In the genomic region with DNA sequence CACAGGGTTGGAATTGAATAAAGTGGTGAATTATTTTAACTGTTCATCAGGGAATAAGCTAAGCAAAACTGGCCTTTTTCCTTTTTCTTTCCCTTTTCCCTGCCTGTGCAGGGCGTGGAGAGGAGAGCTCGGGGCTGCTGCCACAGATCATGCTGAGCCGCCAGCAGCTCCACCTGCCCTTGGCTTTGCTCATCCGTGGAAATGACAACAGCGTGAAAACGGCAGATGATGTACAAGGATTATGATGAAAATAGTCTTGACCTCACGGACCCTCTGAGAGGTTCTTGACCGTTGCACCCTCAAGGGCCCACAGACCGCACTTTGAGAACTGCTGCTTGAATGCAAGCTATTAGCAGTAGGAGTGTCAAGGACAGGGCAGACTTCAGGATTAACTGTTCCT, we compare ENCODE assay signal across 34 cellular contexts. TPM values are rescaled to one million over a fixed set of nuclear protein-coding genes. Genes with fewer than 3 reads are reported as not detected.
DNase-seq lines count a peak whose midpoint lies in the region; ATAC-seq and TF ChIP-seq lines count a peak whose summit lies in the region.
"Had no signal": no experiment of that assay in that cellular context is flagged by ENCODE, and none has a peak within 500 bp of the region (broad histone marks: within the 10 kb centered on the region; RNA-seq: fewer than 3 reads in every experiment).

No MANE protein-coding gene starts in this region.

- no peak for TF ChIP-seq CTCF in gastroesophageal sphincter (IDR thresholded peaks at IDR 0.05)
- TF ChIP-seq CTCF in sigmoid colon (IDR thresholded peaks at IDR 0.05), result no peak

- H3K36me3 ChIP-seq in gastroesophageal sphincter (peaks cover 0 to 16% of the 10 kb centered on the region in 2 donors), sigmoid colon (peaks cover 0 to 5% (median 0%) of the 10 kb centered on the region in 4 donors)
- H3K36me3 ChIP-seq: uterus had no signal

- no peak for DNase-seq in activated CD4-positive, alpha-beta T cell treated with anti-CD3 and anti-CD28 coated beads for 36 hours
- no peak for DNase-seq in activated CD4-positive, alpha-beta T cell treated with anti-CD3 and anti-CD28 coated beads for 4 hours
- DNase-seq in DMS53 treated with DMSO at 0.1 percent for 48 hours (lab: John Stamatoyannopoulos, UW; ENCODE audit: unreplicated experiment), result peak; percentile 48
- DNase-seq in sigmoid colon, result peak; percentile 62
- no peak for DNase-seq in iPS-NIHi7 (ENCODE audit: extremely low spot score)
- no peak for DNase-seq in T-helper 9 cell
- no peak for DNase-seq in activated gamma-delta T cell treated with Interleukin-2 at 50 U/mL for 16 hours
- DNase-seq: activated CD4-positive, alpha-beta T cell treated with anti-CD3 and anti-CD28 coated beads for 48 hours; activated CD8-positive, alpha-beta memory T cell treated with anti-CD3 and anti-CD28 coated beads for 24 hours; activated T-cell treated with anti-CD3 and anti-CD28 coated beads for 4 hours; AML-193; central memory CD4-positive, alpha-beta T cell; foreskin fibroblast; heart left ventricle; kidney glomerular epithelial cell; NCI-H1048; NCI-H2171 treated with DMSO at 0.1 percent for 48 hours; NCI-H524 treated with DMSO at 0.1 percent for 48 hours; pancreas; retina; SHP77 treated with DMSO at 0.1 percent for 48 hours; stimulated activated CD8-positive, alpha-beta memory T cell treated with anti-CD3 and anti-CD28 coated beads, Interleukin-4, amount 100 ng/mL, for 48 hours; stimulated activated naive CD8-positive, alpha-beta T cell treated with anti-CD3 and anti-CD28 coated beads, Interleukin-15, amount 100 ng/mL, for 72 hours; uterus had no signal

- H3K27me3 ChIP-seq in gastroesophageal sphincter (no peaks in the 10 kb centered on the region), sigmoid colon (no peaks in the 10 kb centered on the region)
- H3K27me3 ChIP-seq: heart left ventricle, pancreas, uterus had no signal

- no peak overlapping the region for H3K4me3 Mint-ChIP-seq in activated CD4-positive, alpha-beta T cell treated with anti-CD3 and anti-CD28 coated beads for 36 hours
- H3K4me3 Mint-ChIP-seq: dendritic cell treated with granulocyte-macrophage colony-stimulating factor and Interleukin-4, amounts not matched to agents 40 ng/mL and 50 ng/mL, for 4 days; nephron; stimulated activated naive CD8-positive, alpha-beta T cell treated with anti-CD3 and anti-CD28 coated beads, Interleukin-15, amount 100 ng/mL, for 72 hours; T-helper 2 cell treated with Interferon-gamma antibody and Interleukin-4, amounts not matched to agents 5 μg/mL and 100 μg/mL, for 36 hours had no signal

- H3K36me3 Mint-ChIP-seq in activated CD4-positive, alpha-beta T cell treated with anti-CD3 and anti-CD28 coated beads for 36 hours (ENCODE audit: low read depth), result peaks cover 57% of the 10 kb centered on the region

- TF ChIP-seq EP300 in gastroesophageal sphincter (IDR thresholded peaks at IDR 0.05), result no peak
- TF ChIP-seq EP300 in sigmoid colon (IDR thresholded peaks at IDR 0.05), result no peak

- H3K4me1 ChIP-seq in gastroesophageal sphincter, result peaks cover 0 to 64% (median 12%) of the 10 kb centered on the region in 3 donors
- peaks cover 0 to 48% (median 20%) of the 10 kb centered on the region in 4 donors for H3K4me1 ChIP-seq in sigmoid colon
- H3K4me1 ChIP-seq: uterus had no signal

- peaks cover 79% of the 10 kb centered on the region for H3K4me1 Mint-ChIP-seq in activated CD4-positive, alpha-beta T cell treated with anti-CD3 and anti-CD28 coated beads for 36 hours

- H3K27ac ChIP-seq in gastroesophageal sphincter, result peak overlapping the region in 1 of 4 donors; percentile 17
- no peak overlapping the region for H3K27ac ChIP-seq in sigmoid colon
- H3K27ac ChIP-seq: A549, pancreas, uterus had no signal

- peak overlapping the region; percentile 6 for H3K27ac Mint-ChIP-seq in activated CD4-positive, alpha-beta T cell treated with anti-CD3 and anti-CD28 coated beads for 36 hours
- H3K27ac Mint-ChIP-seq: activated T-helper 2 cell treated with anti-CD3 and anti-CD28 coated beads, Interferon-gamma antibody, Interleukin-2, Interleukin-4, amounts not matched to agents 10 μg/mL and 5 μg/mL and 100 μg/mL, durations not matched to agents 14 hours and 24 hours and 36 hours; dendritic cell treated with granulocyte-macrophage colony-stimulating factor and Interleukin-4, amounts not matched to agents 40 ng/mL and 50 ng/mL, for 4 days; nephron; stimulated activated naive CD8-positive, alpha-beta T cell treated with anti-CD3 and anti-CD28 coated beads, Interleukin-15, amount 100 ng/mL, for 72 hours; T-helper 2 cell treated with Interferon-gamma antibody and Interleukin-4, amounts not matched to agents 5 μg/mL and 100 μg/mL, for 36 hours had no signal

- TF ChIP-seq POLR2A in gastroesophageal sphincter (IDR thresholded peaks at IDR 0.05), result no peak
- no peak for TF ChIP-seq POLR2A in sigmoid colon (IDR thresholded peaks at IDR 0.05)

- no peak overlapping the region for H3K4me3 ChIP-seq in gastroesophageal sphincter
- no peak overlapping the region for H3K4me3 ChIP-seq in sigmoid colon
- H3K4me3 ChIP-seq: A549, heart left ventricle, lung, pancreas, uterus had no signal

- WGBS in gastroesophageal sphincter (ENCODE audit: low coverage in 1 of 2), 2 donors, result 61 to 88% methylated on average over 4 to 8 of the region's 9 CpGs
- 79 to 81% methylated on average over 9 of the region's 9 CpGs for WGBS in sigmoid colon, 2 donors

- peaks cover 2% of the 10 kb centered on the region for H3K9me3 Mint-ChIP-seq in activated CD4-positive, alpha-beta T cell treated with anti-CD3 and anti-CD28 coated beads for 36 hours (ENCODE audit: low read depth)
- H3K9me3 Mint-ChIP-seq: CD8-positive, alpha-beta memory T cell; nephron; T-helper 2 cell treated with Interferon-gamma antibody and Interleukin-4, amounts not matched to agents 5 μg/mL and 100 μg/mL, for 36 hours had no signal

- no peak for ATAC-seq in activated CD4-positive, alpha-beta T cell treated with anti-CD3 and anti-CD28 coated beads for 36 hours
- peak; percentile 43 for ATAC-seq in gastroesophageal sphincter
- ATAC-seq: A549; esophagus mucosa; Panc1; pancreas; stimulated activated naive CD8-positive, alpha-beta T cell treated with anti-CD3 and anti-CD28 coated beads, Interleukin-15, amount 100 ng/mL, for 72 hours had no signal

- H3K27me3 Mint-ChIP-seq in activated CD4-positive, alpha-beta T cell treated with anti-CD3 and anti-CD28 coated beads for 36 hours, result no peaks in the 10 kb centered on the region
- H3K27me3 Mint-ChIP-seq: dendritic cell treated with granulocyte-macrophage colony-stimulating factor and Interleukin-4, amounts not matched to agents 40 ng/mL and 50 ng/mL, for 4 days; stimulated activated naive CD8-positive, alpha-beta T cell treated with anti-CD3 and anti-CD28 coated beads, Interleukin-15, amount 100 ng/mL, for 72 hours had no signal

- H3K9me3 ChIP-seq in gastroesophageal sphincter (no peaks in the 10 kb centered on the region), sigmoid colon (no peaks in the 10 kb centered on the region)
- H3K9me3 ChIP-seq: A549, heart left ventricle, pancreas, uterus had no signal

- CTCF ChIA-PET in activated CD4-positive, alpha-beta T cell treated with anti-CD3 and anti-CD28 coated beads for 36 hours (lab: Charles Lee), result interaction anchor here (1.6 kb wide), 1 partner anchor 26 kb away, joined by 3 read pairs; no protein-coding TSS in a partner anchor

- intact Hi-C loops in activated CD4-positive, alpha-beta T cell treated with anti-CD3 and anti-CD28 coated beads for 36 hours (cut with DNase I, micrococcal nuclease), result no loop called here
- intact Hi-C loops in sigmoid colon (cut with DNase I), result no loop called here

- POLR2A ChIA-PET in activated CD4-positive, alpha-beta T cell treated with anti-CD3 and anti-CD28 coated beads for 36 hours (lab: Charles Lee), result no interaction called here

RNA-seq across cellular contexts. Expression of a gene that starts 10.6 kb away (rescaled TPM):
- total RNA-seq in activated CD4-positive, alpha-beta T cell treated with anti-CD3 and anti-CD28 coated beads for 36 hours, result 10 to 100 TPM; 30.0 to 39.3 TPM
- total RNA-seq in gastroesophageal sphincter (10 to 100 TPM; 27.2 to 57.0 (median 44.1) TPM), sigmoid colon (10 to 100 TPM; 22.7 to 44.0 (median 34.6) TPM)
- 10 to 100 TPM; 18.4 to 23.8 (median 22.8) TPM for polyA plus RNA-seq in sigmoid colon

Comparison
In these comparisons a context has a peak if more than half of its experiments do, and no peak if none do; other contexts are left out.
1. DNase-seq: peak in DMS53 treated with DMSO at 0.1 percent for 48 hours (single experiment) and sigmoid colon (single experiment); none in activated CD4-positive, alpha-beta T cell treated with anti-CD3 and anti-CD28 coated beads for 36 hours (single experiment), activated CD4-positive, alpha-beta T cell treated with anti-CD3 and anti-CD28 coated beads for 4 hours (0 of 2), iPS-NIHi7 (single experiment), T-helper 9 cell (single experiment) and activated gamma-delta T cell treated with Interleukin-2 at 50 U/mL for 16 hours (single experiment).